Comparison of ENCODE assay signal across 9 cellular contexts in genomic region chr7:71131753-71132520, GRCh38. TPM values are rescaled to one million over a fixed set of nuclear protein-coding genes. Genes with fewer than 3 reads are reported as not detected.
DNase-seq lines count a peak whose midpoint lies in the region; ATAC-seq lines count a peak whose summit lies in the region.
"Had no signal": no experiment of that assay in that cellular context is flagged by ENCODE, and none has a peak within 500 bp of the region (broad histone marks: within the 10 kb centered on the region; RNA-seq: fewer than 3 reads in every experiment).

Gene GALNT17 (plus strand): TSS chr7:71132144.

- ATAC-seq in HG03139 (IDR thresholded peaks at IDR 0.05; ENCODE audit: unreplicated experiment): no peak
- no peak for ATAC-seq in left lobe of liver
- no peak for ATAC-seq in GM21381 (IDR thresholded peaks at IDR 0.05; ENCODE audit: unreplicated experiment)

- H3K4me3 ChIP-seq in skeletal muscle cell (ENCODE audit: low read depth, low read length): peak within 1 kb of the TSS; percentile 47

- DNase-seq in GM03348 (ENCODE audit: low spot score): peak; percentile 16
- peak; percentile 71 for DNase-seq in astrocyte of the hippocampus (ENCODE audit: low read depth, low spot score)
- DNase-seq in iPS-NIHi11 (ENCODE audit: low spot score): peak; percentile 53
- DNase-seq in skeletal muscle cell (ENCODE audit: low read depth): no peak
- no peak for DNase-seq in HuH-7.5 (ENCODE audit: low spot score)
- DNase-seq in left lobe of liver (ENCODE audit: low spot score): no peak
- DNase-seq: NCI-H524 treated with DMSO at 0.1 percent for 48 hours had no signal

RNA-seq across cellular contexts. Expression of gene GALNT17, which starts in this region (rescaled TPM):
- total RNA-seq in left lobe of liver: 0.18 TPM

Comparison
In these comparisons a context has a peak if more than half of its experiments do, and no peak if none do; other contexts are left out.
1. DNase-seq: peak in GM03348 (single experiment), astrocyte of the hippocampus (single experiment) and iPS-NIHi11 (single experiment); none in skeletal muscle cell (single experiment), HuH-7.5 (single experiment) and left lobe of liver (single experiment).